ENCODE assay signal across 8 cellular contexts in the genomic region with DNA sequence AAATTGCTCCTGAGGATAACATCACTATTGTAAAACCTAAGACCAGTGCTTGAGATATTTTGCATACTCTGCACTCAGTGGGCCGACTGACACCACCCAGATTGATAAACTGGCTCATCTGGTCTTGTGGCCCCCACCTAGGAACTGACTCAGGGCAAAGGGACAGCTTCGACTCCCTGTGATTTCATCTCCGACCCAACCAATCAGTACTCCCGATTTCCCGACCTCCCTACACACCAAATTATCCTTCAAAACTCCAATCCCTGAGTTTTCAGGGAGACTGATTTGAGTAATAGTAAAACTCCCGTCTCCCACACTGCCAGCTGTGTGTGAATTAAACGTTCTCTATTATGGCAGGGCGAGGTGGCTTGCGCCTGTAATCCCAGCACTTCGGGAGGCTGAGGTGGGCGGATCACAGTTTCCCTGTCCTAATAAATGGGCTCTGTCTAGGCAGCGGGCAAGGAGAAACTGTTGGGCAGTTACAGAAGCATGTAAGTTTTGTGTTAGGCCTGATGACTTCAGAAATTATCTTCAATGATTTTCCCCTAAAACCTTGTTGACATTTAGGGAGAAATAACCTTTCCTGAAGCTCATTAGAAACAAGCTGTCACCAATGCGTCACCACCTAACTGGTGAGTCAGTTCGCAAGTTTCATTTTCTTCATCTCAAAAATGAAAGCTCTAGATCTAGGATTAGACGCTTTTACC. TPM values are rescaled to one million over a fixed set of nuclear protein-coding genes. Genes with fewer than 3 reads are reported as not detected.
A peak's percentile ranks its signal among the peaks of the same experiment; 100 is the strongest.
DNase-seq lines count a peak whose midpoint lies in the region; ATAC-seq and TF ChIP-seq lines count a peak whose summit lies in the region.

No MANE protein-coding gene starts in this region.

- DNase-seq in CD8-positive, alpha-beta T cell, result peak in 3 of 7 experiments; percentile 27 to 33 (median 28)
- DNase-seq in MM.1S, result peak; percentile 70
- DNase-seq in body of pancreas, result no peak
- DNase-seq in memory B cell (ENCODE audit: low spot score in 2 of 2), result no peak
- no peak for DNase-seq in upper lobe of right lung
- no peak for DNase-seq in omental fat pad (ENCODE audit: low spot score)
- no peak for DNase-seq in SIG-M5 treated with dmso at 0.1 percent for 504 hours (lab: John Stamatoyannopoulos, UW; ENCODE audit: unreplicated experiment)
- no peak for DNase-seq in hepatic stellate cell (ENCODE audit: low spot score)

- H3K27ac ChIP-seq in CD8-positive, alpha-beta T cell (ENCODE audit: low read depth, low read length), result peak overlapping the region; percentile 43
- H3K27ac ChIP-seq in MM.1S (ENCODE audit: low read length) (peak overlapping the region; percentile 100), body of pancreas (peak overlapping the region in 3 of 4 donors; percentile 28 to 96 (median 33)), upper lobe of right lung (peak overlapping the region; percentile 100)

- peak overlapping the region; percentile 98 for H3K9ac ChIP-seq in MM.1S (ENCODE audit: low read length)

- H3K27ac Mint-ChIP-seq in CD8-positive, alpha-beta T cell, result peak overlapping the region; percentile 97
- H3K27ac Mint-ChIP-seq in memory B cell, result peak overlapping the region; percentile 99

- no peak for ATAC-seq in CD8-positive, alpha-beta T cell
- ATAC-seq in body of pancreas, result no peak
- ATAC-seq in memory B cell (ENCODE audit: low read depth), result peak; percentile 17
- no peak for ATAC-seq in upper lobe of right lung
- no peak for ATAC-seq in omental fat pad (ENCODE audit: low FRiP score)

- peak overlapping the region; percentile 72 for H3K4me3 Mint-ChIP-seq in CD8-positive, alpha-beta T cell
- H3K4me3 Mint-ChIP-seq in memory B cell, result peak overlapping the region; percentile 71

- peaks cover 10% of the 10 kb centered on the region for H3K79me2 ChIP-seq in MM.1S (ENCODE audit: low read length)

- no peaks in the 10 kb centered on the region for H3K9me3 ChIP-seq in CD8-positive, alpha-beta T cell (ENCODE audit: low read length)
- H3K9me3 ChIP-seq in MM.1S (replicated peaks; ENCODE audit: insufficient read depth, low read length) (no peaks in the 10 kb centered on the region), body of pancreas (no peaks in the 10 kb centered on the region), upper lobe of right lung (no peaks in the 10 kb centered on the region)

- peak overlapping the region; percentile 79 for H3K4me2 ChIP-seq in MM.1S (ENCODE audit: low read depth, low read length)

- intact Hi-C loops in CD8-positive, alpha-beta T cell (cut with DNase I, micrococcal nuclease), result loop anchor here (5.0 to 10.0 kb wide), 3 partner anchors 455 to 947 kb away; a partner anchor contains a TSS
- intact Hi-C loops in body of pancreas (cut with DNase I) (no loop called here), upper lobe of right lung (cut with DNase I) (no loop called here)

- POLR2A ChIA-PET in CD8-positive, alpha-beta T cell (lab: Charles Lee), result interaction anchor here (1.0 to 12.3 kb wide), 3 partner anchors 6 to 18 kb away, joined by 3 to 312 read pairs (median 108); no protein-coding TSS in a partner anchor

- TF ChIP-seq POLR2A in body of pancreas (IDR thresholded peaks at IDR 0.05), result no peak

- no peaks in the 10 kb centered on the region for H3K9me2 ChIP-seq in MM.1S (replicated peaks; ENCODE audit: insufficient read depth, low read length)

- H3K4me1 ChIP-seq in CD8-positive, alpha-beta T cell (ENCODE audit: insufficient read depth, low read length), result peaks cover 55% of the 10 kb centered on the region
- H3K4me1 ChIP-seq in MM.1S (ENCODE audit: low read length) (peaks cover 24% of the 10 kb centered on the region), body of pancreas (peaks cover 44% of the 10 kb centered on the region), upper lobe of right lung (peaks cover 62% of the 10 kb centered on the region)

- CTCF ChIA-PET in CD8-positive, alpha-beta T cell (lab: Charles Lee), result interaction anchor here (1.2 to 17.5 kb wide), 5 partner anchors 8 to 19 kb away, joined by 3 to 323 read pairs (median 22); no protein-coding TSS in a partner anchor

- no peaks in the 10 kb centered on the region for H3K9me3 Mint-ChIP-seq in CD8-positive, alpha-beta T cell
- H3K9me3 Mint-ChIP-seq in memory B cell, result no peaks in the 10 kb centered on the region

- peaks cover 69% of the 10 kb centered on the region for H3F3A ChIP-seq in MM.1S (ENCODE audit: insufficient read depth, low read length)

- H3K36me3 Mint-ChIP-seq in CD8-positive, alpha-beta T cell, result no peaks in the 10 kb centered on the region
- H3K36me3 Mint-ChIP-seq in memory B cell, result no peaks in the 10 kb centered on the region

- no peaks in the 10 kb centered on the region for H4K20me1 ChIP-seq in MM.1S (ENCODE audit: insufficient read depth, low read length)

- no peak overlapping the region for H3K4me3 ChIP-seq in CD8-positive, alpha-beta T cell (ENCODE audit: low read depth, low read length)
- peak overlapping the region; percentile 52 for H3K4me3 ChIP-seq in MM.1S (ENCODE audit: low read length)
- H3K4me3 ChIP-seq in body of pancreas, result no peak overlapping the region
- H3K4me3 ChIP-seq in upper lobe of right lung, result no peak overlapping the region

- no peaks in the 10 kb centered on the region for H3K27me3 ChIP-seq in CD8-positive, alpha-beta T cell (ENCODE audit: insufficient read depth, low read length)
- H3K27me3 ChIP-seq in MM.1S (replicated peaks; ENCODE audit: insufficient read depth, low read length) (no peaks in the 10 kb centered on the region), body of pancreas (no peaks in the 10 kb centered on the region), upper lobe of right lung (no peaks in the 10 kb centered on the region)

- peaks cover 75% of the 10 kb centered on the region for H3K4me1 Mint-ChIP-seq in CD8-positive, alpha-beta T cell (ENCODE audit: low read depth)
- H3K4me1 Mint-ChIP-seq in memory B cell, result peaks cover 50% of the 10 kb centered on the region

- H2AFZ ChIP-seq in MM.1S (ENCODE audit: low read length), result no peak overlapping the region

- H3K36me3 ChIP-seq in CD8-positive, alpha-beta T cell (ENCODE audit: insufficient read depth, low read length), result no peaks in the 10 kb centered on the region
- H3K36me3 ChIP-seq in MM.1S (replicated peaks; ENCODE audit: insufficient read depth, low read length) (no peaks in the 10 kb centered on the region), body of pancreas (replicated peaks in 1 of 2; ENCODE audit: insufficient read depth in 1 of 2, low read depth in 2 of 2) (no peaks in the 10 kb centered on the region), upper lobe of right lung (no peaks in the 10 kb centered on the region)

- TF ChIP-seq CTCF in CD8-positive, alpha-beta T cell (IDR thresholded peaks at IDR 0.05), result no peak
- TF ChIP-seq CTCF in MM.1S (IDR thresholded peaks at IDR 0.05; ENCODE audit: low read length) (no peak), body of pancreas (IDR thresholded peaks at IDR 0.05) (no peak), upper lobe of right lung (IDR thresholded peaks at IDR 0.05) (no peak), omental fat pad (IDR thresholded peaks at IDR 0.05) (no peak)

- WGBS in body of pancreas, 2 donors, result 67% methylated on average over 15 of the region's 15 CpGs

- H3K27me3 Mint-ChIP-seq in CD8-positive, alpha-beta T cell (ENCODE audit: low read depth), result no peaks in the 10 kb centered on the region
- H3K27me3 Mint-ChIP-seq in memory B cell, result no peaks in the 10 kb centered on the region

RNA-seq across cellular contexts. Expression of a gene that starts 5.3 kb away (rescaled TPM):
- total RNA-seq in CD8-positive, alpha-beta T cell, result 1,000 to 10,000 TPM; 1,771 to 1,786 TPM
- total RNA-seq in body of pancreas (100 to 1,000 TPM; 637 to 675 TPM), upper lobe of right lung (1,107 TPM), omental fat pad (1,000 to 10,000 TPM; 1,220 to 2,129 (median 1,369) TPM)

RNA-seq across cellular contexts. Expression of a gene that starts 56.1 kb away (rescaled TPM):
- 1 to 10 TPM; 3.0 to 3.2 TPM for total RNA-seq in CD8-positive, alpha-beta T cell
- 10 to 100 TPM; 16.5 to 18.9 TPM for total RNA-seq in body of pancreas
- 35.3 TPM for total RNA-seq in upper lobe of right lung
- 10 to 100 TPM; 24.2 to 79.4 (median 59.4) TPM for total RNA-seq in omental fat pad

Comparison
In these comparisons a context has a peak if more than half of its experiments do, and no peak if none do; other contexts are left out.
1. H3K27ac ChIP-seq: peak in every context shown above with its lines; median percentile 100 in MM.1S; 100 in upper lobe of right lung; 43 in CD8-positive, alpha-beta T cell; 33 in body of pancreas.
2. intact Hi-C loops: an anchor here in CD8-positive, alpha-beta T cell (5.0 to 10.0 kb wide); none called in body of pancreas and upper lobe of right lung.